ENCODE assay signal across 24 cellular contexts in genomic region chr1:30668546-30669327, GRCh38. TPM values are rescaled to one million over a fixed set of nuclear protein-coding genes. Genes with fewer than 3 reads are reported as not detected.
DNase-seq lines count a peak whose midpoint lies in the region; TF ChIP-seq lines count a peak whose summit lies in the region.
"Had no signal": no experiment of that assay in that cellular context is flagged by ENCODE, and none has a peak within 500 bp of the region (broad histone marks: within the 10 kb centered on the region; RNA-seq: fewer than 3 reads in every experiment).

No MANE protein-coding gene starts in this region.

- H3K27ac ChIP-seq in PC-9 (no peak overlapping the region), spleen (no peak overlapping the region)
- no peak overlapping the region for H3K27ac ChIP-seq in CD8-positive, alpha-beta memory T cell (ENCODE audit: low read depth, low read length)
- H3K27ac ChIP-seq: 22Rv1; ascending aorta; BLaER1 treated with 17β-estradiol and CSF1 and Interleukin-3, amounts not matched to agents 10 nM and 100 nM; stomach had no signal

- BruUV-seq in PC-9 (replicated peaks; lab: Mats Ljungman, UMichigan) = no TSS peak

- H4K20me1 ChIP-seq in PC-9 (ENCODE audit: insufficient read depth) = no peaks in the 10 kb centered on the region
- H4K20me1 ChIP-seq: BLaER1 treated with 17β-estradiol and CSF1 and Interleukin-3, amounts not matched to agents 10 nM and 100 nM had no signal

- POLR2A ChIA-PET in PC-9 (lab: Charles Lee; ENCODE audit: unreplicated experiment) = no interaction called here
- POLR2A ChIA-PET in CD8-positive, alpha-beta memory T cell (lab: Charles Lee) = no interaction called here

- TF ChIP-seq CTCF in PC-9 (conservative IDR thresholded peaks at IDR 0.05) (no peak), spleen (IDR thresholded peaks at IDR 0.05 in 8 of 11, conservative IDR thresholded peaks at IDR 0.05 in 3 of 11) (no peak)

- H3K9me3 ChIP-seq in PC-9 (ENCODE audit: insufficient read depth, low read depth) (no peaks in the 10 kb centered on the region), spleen (peaks cover 0 to 9% (median 7%) of the 10 kb centered on the region in 8 donors)
- H3K9me3 ChIP-seq in CD8-positive, alpha-beta memory T cell (ENCODE audit: low read length) = no peaks in the 10 kb centered on the region
- H3K9me3 ChIP-seq: mucosa of descending colon had no signal

- peaks cover 2 to 9% (median 6%) of the 10 kb centered on the region in 5 donors for H3K9me3 Mint-ChIP-seq in CD8-positive, alpha-beta memory T cell

- TF ChIP-seq POLR2A in spleen (IDR thresholded peaks at IDR 0.05) = no peak

- H3F3A ChIP-seq in PC-9 (ENCODE audit: insufficient read depth, low read depth) = no peaks in the 10 kb centered on the region

- peak overlapping the region in 1 of 7 donors; percentile 41 for H3K4me3 Mint-ChIP-seq in CD8-positive, alpha-beta memory T cell
- H3K4me3 Mint-ChIP-seq: activated CD4-positive, alpha-beta memory T cell treated with anti-CD3 and anti-CD28 coated beads for 36 hours; activated naive CD4-positive, alpha-beta T cell treated with anti-CD3 and anti-CD28 coated beads, Interleukin-2, amount 10 ng/mL, durations not matched to agents 7 days and 5 days; neural crest cell; T-helper 1 cell treated with Interleukin-12 subunit alpha and Interleukin-12 subunit beta and Interleukin-4 antibody, amounts not matched to agents 30 μg/mL and 1 μg/mL, for 36 hours had no signal

- intact Hi-C loops in PC-9 (cut with micrococcal nuclease; ENCODE audit: unreplicated experiment) = no loop called here
- intact Hi-C loops in spleen (cut with DNase I; ENCODE audit: low total_unique reads) = no loop called here

- CTCF ChIA-PET in PC-9 (lab: Charles Lee) = no interaction called here
- CTCF ChIA-PET in CD8-positive, alpha-beta memory T cell (lab: Charles Lee) = no interaction called here

- H3K27me3 Mint-ChIP-seq in CD8-positive, alpha-beta memory T cell = peaks cover 8 to 37% of the 10 kb centered on the region in 2 donors

- H3K36me3 ChIP-seq in PC-9 (ENCODE audit: low read depth) (no peaks in the 10 kb centered on the region), spleen (no peaks in the 10 kb centered on the region)
- H3K36me3 ChIP-seq in CD8-positive, alpha-beta memory T cell (ENCODE audit: insufficient read depth, low read length) = no peaks in the 10 kb centered on the region
- H3K36me3 ChIP-seq: ascending aorta; BLaER1 treated with 17β-estradiol and CSF1 and Interleukin-3, amounts not matched to agents 10 nM and 100 nM; heart left ventricle; stomach had no signal

- H3K36me3 Mint-ChIP-seq in CD8-positive, alpha-beta memory T cell = no peaks in the 10 kb centered on the region
- H3K36me3 Mint-ChIP-seq: activated CD4-positive, alpha-beta memory T cell treated with anti-CD3 and anti-CD28 coated beads for 36 hours; activated naive CD4-positive, alpha-beta T cell treated with anti-CD3 and anti-CD28 coated beads, Interleukin-2, amount 10 ng/mL, durations not matched to agents 7 days and 5 days had no signal

- no peaks in the 10 kb centered on the region for H3K79me2 ChIP-seq in PC-9 (ENCODE audit: low read depth)

- no peaks in the 10 kb centered on the region for H3K4me1 Mint-ChIP-seq in CD8-positive, alpha-beta memory T cell
- H3K4me1 Mint-ChIP-seq: activated naive CD4-positive, alpha-beta T cell treated with anti-CD3 and anti-CD28 coated beads, Interleukin-2, amount 10 ng/mL, durations not matched to agents 7 days and 5 days had no signal

- H3K27ac Mint-ChIP-seq in CD8-positive, alpha-beta memory T cell = no peak overlapping the region
- H3K27ac Mint-ChIP-seq: activated CD4-positive, alpha-beta memory T cell treated with anti-CD3 and anti-CD28 coated beads for 36 hours; activated naive CD4-positive, alpha-beta T cell treated with anti-CD3 and anti-CD28 coated beads, Interleukin-2, amount 10 ng/mL, durations not matched to agents 7 days and 5 days; T-helper 1 cell treated with Interleukin-12 subunit alpha and Interleukin-12 subunit beta and Interleukin-4 antibody, amounts not matched to agents 30 μg/mL and 1 μg/mL, for 36 hours had no signal

- H3K4me2 ChIP-seq in PC-9 = 0 out of 2 replicates have a peak overlapping the region, but pooled peaks have one; percentile 28

- no peak overlapping the region for H3K4me3 ChIP-seq in PC-9
- no peak overlapping the region for H3K4me3 ChIP-seq in spleen
- no peak overlapping the region for H3K4me3 ChIP-seq in CD8-positive, alpha-beta memory T cell (ENCODE audit: low read length)
- H3K4me3 ChIP-seq: ascending aorta; BLaER1 treated with 17β-estradiol and CSF1 and Interleukin-3, amounts not matched to agents 10 nM and 100 nM; heart left ventricle; mucosa of descending colon; stomach had no signal

- H3K4me1 ChIP-seq in PC-9 (replicated peaks; ENCODE audit: insufficient read depth) (peaks cover 5% of the 10 kb centered on the region), spleen (no peaks in the 10 kb centered on the region)
- no peaks in the 10 kb centered on the region for H3K4me1 ChIP-seq in CD8-positive, alpha-beta memory T cell (ENCODE audit: insufficient read depth, low read length)
- H3K4me1 ChIP-seq: ascending aorta, heart left ventricle, stomach had no signal

- peak; percentile 38 for DNase-seq in DMS 273 (lab: John Stamatoyannopoulos, UW; ENCODE audit: unreplicated experiment)
- DNase-seq in DMS 273 treated with DMSO at 0.1 percent for 48 hours (lab: John Stamatoyannopoulos, UW) = no peak
- DNase-seq in PC-9 = no peak
- peak; percentile 54 for DNase-seq in fibroblast of peridontal ligament (ENCODE audit: extremely low read depth)
- DNase-seq in spleen = peak; percentile 34
- no peak for DNase-seq in CD8-positive, alpha-beta memory T cell
- no peak for DNase-seq in SKM-1 treated with dmso at 0.1 percent for 144 hours (lab: John Stamatoyannopoulos, UW; ENCODE audit: unreplicated experiment)
- no peak for DNase-seq in SHP77 treated with DMSO at 0.1 percent for 48 hours (lab: John Stamatoyannopoulos, UW)
- DNase-seq: activated CD4-positive, alpha-beta memory T cell treated with anti-CD3 and anti-CD28 coated beads for 36 hours; activated naive CD4-positive, alpha-beta T cell treated with anti-CD3 and anti-CD28 coated beads, Interleukin-2, amount 10 ng/mL, durations not matched to agents 7 days and 5 days; activated T-cell treated with anti-CD3 and anti-CD28 coated beads for 4 hours; effector CD4-positive, alpha-beta T cell; left ventricle myocardium superior; NCI-H187 treated with DMSO at 0.1 percent for 48 hours had no signal

- WGBS in spleen, 5 donors = 82 to 92% (median 90%) methylated on average over 6 of the region's 6 CpGs

- no peaks in the 10 kb centered on the region for H3K9me2 ChIP-seq in PC-9 (ENCODE audit: insufficient read depth)

- no peaks in the 10 kb centered on the region for H3K27me3 ChIP-seq in PC-9 (ENCODE audit: insufficient read depth, low read depth)
- H3K27me3 ChIP-seq in spleen (replicated peaks in 1 of 7) = peaks cover 0 to 28% (median 0%) of the 10 kb centered on the region in 7 donors
- H3K27me3 ChIP-seq in CD8-positive, alpha-beta memory T cell (ENCODE audit: insufficient read depth, low read length, poor library complexity, severe bottlenecking) = no peaks in the 10 kb centered on the region
- H3K27me3 ChIP-seq: ascending aorta; BLaER1 treated with 17β-estradiol and CSF1 and Interleukin-3, amounts not matched to agents 10 nM and 100 nM had no signal

- no peak overlapping the region for H2AFZ ChIP-seq in PC-9

RNA-seq across cellular contexts. Expression of gene MATN1, which starts 54.6 kb away (rescaled TPM):
- total RNA-seq in PC-9 (2021) (0.37 and 0.50 TPM in 2 replicates), spleen (1 to 10 TPM in 1 of 7 donors, under 1 TPM in 5, not detected in 1; 0.30 to 1.1 (median 0.69) TPM)
- under 1 TPM; 0.04 to 0.08 (median 0.06) TPM for polyA plus RNA-seq in spleen
- total RNA-seq in CD8-positive, alpha-beta memory T cell = under 1 TPM; 0.59 to 0.91 TPM
- polyA plus RNA-seq in CD8-positive, alpha-beta memory T cell = not detected
- total RNA-seq: esophagus mucosa, left ventricle myocardium superior, pulmonary artery endothelial cell had no signal
- polyA plus RNA-seq: heart left ventricle, stomach had no signal

Comparison
In these comparisons a context has a peak if more than half of its experiments do, and no peak if none do; other contexts are left out.
1. DNase-seq: peak in DMS 273 (single experiment), fibroblast of peridontal ligament (single experiment) and spleen (single experiment); none in DMS 273 treated with DMSO at 0.1 percent for 48 hours (single experiment), PC-9 (0 of 2), CD8-positive, alpha-beta memory T cell (0 of 5), SKM-1 treated with dmso at 0.1 percent for 144 hours (single experiment) and SHP77 treated with DMSO at 0.1 percent for 48 hours (single experiment).